19 cellular contexts compared by ENCODE assay signal in genomic region chr1:213659580-213660547, GRCh38.
DNase-seq lines count a peak whose midpoint lies in the region; ATAC-seq and TF ChIP-seq lines count a peak whose summit lies in the region.
"Had no signal": no experiment of that assay in that cellular context is flagged by ENCODE, and none has a peak within 500 bp of the region (broad histone marks: within the 10 kb centered on the region; RNA-seq: fewer than 3 reads in every experiment).

No MANE protein-coding gene starts in this region.

- no peak for TF ChIP-seq POLR2A in esophagus muscularis mucosa (IDR thresholded peaks at IDR 0.05; ENCODE audit: low read depth)

- H3K4me1 ChIP-seq in esophagus muscularis mucosa (no peaks in the 10 kb centered on the region), mucosa of descending colon (ENCODE audit: low read depth) (peaks cover 35% of the 10 kb centered on the region)
- H3K4me1 ChIP-seq: BLaER1 had no signal

- intact Hi-C loops in esophagus muscularis mucosa (cut with DNase I), result no loop called here
- intact Hi-C loops in mucosa of descending colon (cut with DNase I, micrococcal nuclease), result no loop called here

- no peak for TF ChIP-seq EP300 in esophagus muscularis mucosa (IDR thresholded peaks at IDR 0.05)

- TF ChIP-seq CTCF in esophagus muscularis mucosa (IDR thresholded peaks at IDR 0.05), result no peak
- no peak for TF ChIP-seq CTCF in mucosa of descending colon (IDR thresholded peaks at IDR 0.05)
- no peak for TF ChIP-seq CTCF in type B pancreatic cell (conservative IDR thresholded peaks at IDR 0.05)

- no peak overlapping the region for H3K27ac ChIP-seq in esophagus muscularis mucosa (replicated peaks in 1 of 4)
- H3K27ac ChIP-seq: BLaER1, HL-60 had no signal

- H3K9me3 Mint-ChIP-seq in type B pancreatic cell, result no peaks in the 10 kb centered on the region

- no peaks in the 10 kb centered on the region for H3K36me3 Mint-ChIP-seq in type B pancreatic cell
- H3K36me3 Mint-ChIP-seq: CD14-positive monocyte; CD4-positive, alpha-beta memory T cell had no signal

- peak overlapping the region; percentile 61 for H3K27ac Mint-ChIP-seq in type B pancreatic cell
- H3K27ac Mint-ChIP-seq: CD14-positive monocyte; CD4-positive, alpha-beta memory T cell; HFFc6 had no signal

- WGBS in esophagus muscularis mucosa, result 73% methylated on average over 8 of the region's 8 CpGs

- DNase-seq in HT-29 (ENCODE audit: low spot score), result peak; percentile 7
- peak; percentile 29 for DNase-seq in esophagus muscularis mucosa (ENCODE audit: extremely low spot score)
- no peak for DNase-seq in mucosa of descending colon
- DNase-seq in type B pancreatic cell (ENCODE audit: extremely low spot score, unreplicated experiment), result no peak
- DNase-seq in islet precursor cell, result no peak
- DNase-seq in DMS 273 treated with DMSO at 0.1 percent for 48 hours (lab: John Stamatoyannopoulos, UW), result no peak
- DNase-seq in activated naive CD4-positive, alpha-beta T cell treated with anti-CD3 and anti-CD28 coated beads, Interleukin-2, amount 50 U/mL, for 16 hours, result no peak
- DNase-seq: 8988T; CD4-positive, alpha-beta memory T cell; DND-41; EL; GOT3; H7; HFFc6 had no signal

- H3K36me3 ChIP-seq in esophagus muscularis mucosa, result no peaks in the 10 kb centered on the region
- no peaks in the 10 kb centered on the region for H3K36me3 ChIP-seq in mucosa of descending colon (ENCODE audit: low read depth)
- H3K36me3 ChIP-seq: BLaER1 had no signal

- H3K9me3 ChIP-seq in esophagus muscularis mucosa (no peaks in the 10 kb centered on the region), mucosa of descending colon (no peaks in the 10 kb centered on the region)
- H3K9me3 ChIP-seq: BLaER1 had no signal

- peak; percentile 26 for ATAC-seq in mucosa of descending colon
- ATAC-seq: GM12878, HCT116 had no signal

- H3K27me3 ChIP-seq in esophagus muscularis mucosa, result peaks cover 0 to 7% (median 0%) of the 10 kb centered on the region in 4 donors
- H3K27me3 ChIP-seq: BLaER1 had no signal

- peaks cover 3% of the 10 kb centered on the region for H3K27me3 Mint-ChIP-seq in type B pancreatic cell

- peaks cover 4% of the 10 kb centered on the region for H3K4me1 Mint-ChIP-seq in type B pancreatic cell (ENCODE audit: unreplicated experiment)
- H3K4me1 Mint-ChIP-seq: CD14-positive monocyte; CD4-positive, alpha-beta memory T cell had no signal

- H3K4me3 Mint-ChIP-seq in type B pancreatic cell, result no peak overlapping the region
- H3K4me3 Mint-ChIP-seq: CD14-positive monocyte; CD4-positive, alpha-beta memory T cell; HFFc6 had no signal

- no peak overlapping the region for H3K4me3 ChIP-seq in esophagus muscularis mucosa
- H3K4me3 ChIP-seq in mucosa of descending colon, result no peak overlapping the region
- H3K4me3 ChIP-seq: BLaER1, GM12878 had no signal

Comparison
In these comparisons a context has a peak if more than half of its experiments do, and no peak if none do; other contexts are left out.
1. DNase-seq: peak in HT-29 (single experiment) and esophagus muscularis mucosa (single experiment); none in mucosa of descending colon (0 of 3), type B pancreatic cell (single experiment), islet precursor cell (single experiment), DMS 273 treated with DMSO at 0.1 percent for 48 hours (single experiment) and activated naive CD4-positive, alpha-beta T cell treated with anti-CD3 and anti-CD28 coated beads, Interleukin-2, amount 50 U/mL, for 16 hours (single experiment).